ENCODE assay signal across 18 cellular contexts in the genomic region with DNA sequence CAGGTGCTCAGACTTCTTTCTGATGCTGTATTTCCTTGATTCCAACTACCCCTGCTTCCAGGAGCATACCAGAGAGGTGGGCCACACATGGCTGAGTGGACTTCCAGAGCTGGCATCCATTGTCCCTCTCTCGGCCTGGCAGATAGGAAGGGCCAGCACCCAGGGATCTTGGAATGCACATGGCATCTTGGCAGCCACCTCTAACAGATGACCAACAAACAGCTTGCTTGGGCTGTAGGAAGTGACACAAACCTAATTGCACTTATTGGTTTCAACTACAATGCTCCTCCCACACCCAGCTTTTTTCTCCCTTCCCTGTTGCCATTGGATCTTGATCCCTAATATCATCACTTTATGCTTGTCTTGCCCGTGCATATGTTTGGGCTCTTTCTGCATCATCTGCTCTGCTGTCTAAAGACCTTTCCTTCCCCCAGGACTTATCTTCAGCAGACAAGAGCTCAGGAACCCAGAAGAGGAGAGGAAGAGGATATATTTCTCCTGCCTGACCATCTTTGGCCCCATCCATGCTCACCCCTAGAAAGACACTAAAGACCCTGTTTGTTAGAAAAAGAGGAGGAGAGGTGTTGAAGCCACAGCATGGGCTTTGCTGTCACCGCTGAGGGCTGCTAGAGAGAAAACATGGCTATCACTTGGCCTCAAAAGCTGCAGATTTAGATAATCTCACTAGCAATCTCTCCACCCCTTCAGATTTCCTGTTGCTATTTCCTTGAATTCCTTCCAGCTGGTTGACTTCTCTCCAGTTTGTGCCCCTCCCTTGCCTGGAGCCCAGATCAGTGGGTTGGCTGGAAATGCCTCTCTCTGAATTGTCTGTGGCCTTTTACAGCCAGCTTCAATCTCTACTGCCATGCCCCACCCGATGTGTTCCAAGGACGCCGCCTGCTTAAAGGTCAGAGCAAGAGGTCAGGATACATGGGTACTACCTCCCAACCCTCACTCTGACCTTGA.
DNase-seq lines count a peak whose midpoint lies in the region; ATAC-seq and TF ChIP-seq lines count a peak whose summit lies in the region.
"Had no signal": no experiment of that assay in that cellular context is flagged by ENCODE, and none has a peak within 500 bp of the region (broad histone marks: within the 10 kb centered on the region; RNA-seq: fewer than 3 reads in every experiment).

No MANE protein-coding gene starts in this region.

- peaks cover 11% of the 10 kb centered on the region for H3K4me1 ChIP-seq in Loucy (ENCODE audit: insufficient read depth, low read length, poor library complexity, severe bottlenecking)
- peaks cover 0 to 20% (median 3%) of the 10 kb centered on the region in 3 donors for H3K4me1 ChIP-seq in esophagus squamous epithelium
- H3K4me1 ChIP-seq: BLaER1 had no signal

- ATAC-seq in activated T-helper 17 cell treated with anti-CD3 and anti-CD28 coated beads, Interleukin-2, amount 50 U/mL, for 72 hours (replicated peaks) = no peak
- ATAC-seq: HCT116 had no signal

- H3K9me2 ChIP-seq in Loucy (replicated peaks; ENCODE audit: low read depth, low read length) = no peaks in the 10 kb centered on the region

- peak overlapping the region; percentile 6 for H3K4me2 ChIP-seq in Loucy (ENCODE audit: low read depth, low read length, poor library complexity, severe bottlenecking)
- H3K4me2 ChIP-seq: BLaER1 had no signal

- TF ChIP-seq POLR2A in esophagus squamous epithelium (IDR thresholded peaks at IDR 0.05) = no peak

- no peaks in the 10 kb centered on the region for H3K27me3 ChIP-seq in Loucy (ENCODE audit: insufficient read depth, low read length, poor library complexity, severe bottlenecking)
- peaks cover 27% of the 10 kb centered on the region for H3K27me3 ChIP-seq in WERI-Rb-1 (ENCODE audit: insufficient read depth, low read depth, severe bottlenecking)
- no peaks in the 10 kb centered on the region for H3K27me3 ChIP-seq in esophagus squamous epithelium
- H3K27me3 ChIP-seq: BLaER1 had no signal

- WGBS in esophagus squamous epithelium, 2 donors = 30 to 42% methylated on average over 3 to 6 of the region's 6 CpGs

- no peak overlapping the region for H3K27ac Mint-ChIP-seq in activated T-helper 17 cell treated with anti-CD3 and anti-CD28 coated beads, Interleukin-2, amount 50 U/mL, for 72 hours
- H3K27ac Mint-ChIP-seq: CD8-positive, alpha-beta memory T cell had no signal

- no peaks in the 10 kb centered on the region for H3K9me3 Mint-ChIP-seq in activated T-helper 17 cell treated with anti-CD3 and anti-CD28 coated beads, Interleukin-2, amount 50 U/mL, for 72 hours

- H3K9me3 ChIP-seq in Loucy (ENCODE audit: insufficient read depth, low read depth, low read length) (no peaks in the 10 kb centered on the region), WERI-Rb-1 (ENCODE audit: severe bottlenecking) (no peaks in the 10 kb centered on the region), esophagus squamous epithelium (no peaks in the 10 kb centered on the region)
- H3K9me3 ChIP-seq: BLaER1 had no signal

- H3K36me3 Mint-ChIP-seq in activated T-helper 17 cell treated with anti-CD3 and anti-CD28 coated beads, Interleukin-2, amount 50 U/mL, for 72 hours (ENCODE audit: low read depth) = no peaks in the 10 kb centered on the region
- H3K36me3 Mint-ChIP-seq: CD8-positive, alpha-beta memory T cell had no signal

- H3K4me3 Mint-ChIP-seq in activated T-helper 17 cell treated with anti-CD3 and anti-CD28 coated beads, Interleukin-2, amount 50 U/mL, for 72 hours = no peak overlapping the region
- H3K4me3 Mint-ChIP-seq: CD8-positive, alpha-beta memory T cell had no signal

- H2AFZ ChIP-seq in Loucy (ENCODE audit: low read length) = no peak overlapping the region
- H2AFZ ChIP-seq: GM23248 had no signal

- no peaks in the 10 kb centered on the region for H3F3A ChIP-seq in Loucy (ENCODE audit: low read depth)

- no peak overlapping the region for H3K9ac ChIP-seq in Loucy (ENCODE audit: low read depth, low read length, poor library complexity, severe bottlenecking)
- H3K9ac ChIP-seq: BLaER1, GM23248 had no signal

- no peaks in the 10 kb centered on the region for H3K4me1 Mint-ChIP-seq in activated T-helper 17 cell treated with anti-CD3 and anti-CD28 coated beads, Interleukin-2, amount 50 U/mL, for 72 hours
- H3K4me1 Mint-ChIP-seq: CD8-positive, alpha-beta memory T cell had no signal

- intact Hi-C loops in esophagus squamous epithelium (cut with DNase I) = no loop called here

- H3K79me2 ChIP-seq in Loucy (ENCODE audit: insufficient read depth, low read length) = no peaks in the 10 kb centered on the region

- TF ChIP-seq CTCF in C4-2B (conservative IDR thresholded peaks at IDR 0.05) (no peak), Loucy (conservative IDR thresholded peaks at IDR 0.05; ENCODE audit: low read length) (no peak), WERI-Rb-1 (IDR thresholded peaks at IDR 0.05; ENCODE audit: low read depth, low read length) (no peak), esophagus squamous epithelium (IDR thresholded peaks at IDR 0.05) (no peak)

- H3K36me3 ChIP-seq in Loucy (ENCODE audit: insufficient read depth, low read length) (no peaks in the 10 kb centered on the region), WERI-Rb-1 (no peaks in the 10 kb centered on the region), esophagus squamous epithelium (no peaks in the 10 kb centered on the region)
- H3K36me3 ChIP-seq: BLaER1 had no signal

- H3K4me3 ChIP-seq in Loucy (ENCODE audit: low read length, poor library complexity, severe bottlenecking) (no peak overlapping the region), WERI-Rb-1 (ENCODE audit: low read depth, low read length) (no peak overlapping the region), esophagus squamous epithelium (no peak overlapping the region)
- H3K4me3 ChIP-seq: BLaER1, GM23248 had no signal

- DNase-seq in WERI-Rb-1 = peak; percentile 9
- DNase-seq in mesenteric fat pad (ENCODE audit: low spot score) = peak; percentile 64
- no peak for DNase-seq in esophagus squamous epithelium (lab: John Stamatoyannopoulos, UW)
- no peak for DNase-seq in DMS153 (lab: John Stamatoyannopoulos, UW)
- no peak for DNase-seq in medulla oblongata (ENCODE audit: extremely low spot score)
- DNase-seq: 8988T; CD8-positive, alpha-beta memory T cell; GM23248; NCI-H1436; NCI-H2029; NCI-H2171 treated with DMSO at 0.1 percent for 48 hours; NCI-H774 had no signal

- H3K27ac ChIP-seq in C4-2B (peak overlapping the region; percentile 12; the same call in 1 of the 2 replicates), WERI-Rb-1 (no peak overlapping the region), esophagus squamous epithelium (no peak overlapping the region)
- H3K27ac ChIP-seq: BLaER1, GM23248, RWPE1 had no signal

- peaks cover 22% of the 10 kb centered on the region for H3K27me3 Mint-ChIP-seq in activated T-helper 17 cell treated with anti-CD3 and anti-CD28 coated beads, Interleukin-2, amount 50 U/mL, for 72 hours

- no peaks in the 10 kb centered on the region for H4K20me1 ChIP-seq in Loucy (ENCODE audit: insufficient read depth, low read length, poor library complexity, severe bottlenecking)
- H4K20me1 ChIP-seq: BLaER1 had no signal

Comparison
In these comparisons a context has a peak if more than half of its experiments do, and no peak if none do; other contexts are left out.
1. DNase-seq: peak in WERI-Rb-1 (single experiment) and mesenteric fat pad (single experiment); none in esophagus squamous epithelium (single experiment), DMS153 (single experiment) and medulla oblongata (single experiment).